8 cellular contexts compared by ENCODE assay signal in genomic region chr14:90060312-90060964, GRCh38. TPM values are rescaled to one million over a fixed set of nuclear protein-coding genes. Genes with fewer than 3 reads are reported as not detected.
DNase-seq lines count a peak whose midpoint lies in the region; ATAC-seq, FAIRE-seq and TF ChIP-seq lines count a peak whose summit lies in the region.

No MANE protein-coding gene starts in this region.

- peak overlapping the region; percentile 85 for H3K4me2 ChIP-seq in SK-N-SH

- H3K27ac ChIP-seq in HUES48 (ENCODE audit: low read depth, low read length) (no peak overlapping the region), SK-N-SH (ENCODE audit: low read depth in 2 of 2, low read length in 1 of 2) (no peak overlapping the region), small intestine (ENCODE audit: low read depth in 1 of 2, low read length in 1 of 2) (no peak overlapping the region)

- H3K9me2 ChIP-seq in SK-N-SH: no peaks in the 10 kb centered on the region

- H3K36me3 Mint-ChIP-seq in Calu3 (ENCODE audit: insufficient read depth, unreplicated experiment): peaks cover 11% of the 10 kb centered on the region
- peaks cover 0 to 3% (median 0%) of the 10 kb centered on the region in 3 donors for H3K36me3 Mint-ChIP-seq in immature natural killer cell

- CTCF ChIA-PET in Calu3 (lab: Charles Lee) (no interaction called here), SK-N-SH (lab: Yijun Ruan, JAX) (interaction anchor here (0.6 to 1.8 kb wide), 27 partner anchors 8 to 195 kb away, joined by 3 to 24 read pairs (median 4); partner anchors contain the start of gene TDP1)

- peak; percentile 56 for TF ChIP-seq RAD21 in SK-N-SH (IDR thresholded peaks at IDR 0.05; ENCODE audit: low read length)

- H3K27me3 ChIP-seq in HUES48 (ENCODE audit: control insufficient read depth, insufficient read depth, low read length) (peaks cover 73% of the 10 kb centered on the region), SK-N-SH (ENCODE audit: insufficient read depth) (peaks cover 33% of the 10 kb centered on the region), small intestine (ENCODE audit: control insufficient read depth in 2 of 2, insufficient read depth in 2 of 2, low read length in 2 of 2) (peaks cover 12 to 34% of the 10 kb centered on the region in 2 donors)

- peak overlapping the region; percentile 75 for H3K4me3 ChIP-seq in HUES48 (ENCODE audit: low read depth, low read length)
- peak overlapping the region; percentile 50 to 54 for H3K4me3 ChIP-seq in SK-N-SH (ENCODE audit: low read depth in 2 of 2, low read length in 1 of 2)
- peak overlapping the region in 1 of 2 donors; percentile 43 for H3K4me3 ChIP-seq in small intestine (ENCODE audit: low read depth in 1 of 2, low read length in 2 of 2)

- ATAC-seq in GM21367 (IDR thresholded peaks at IDR 0.05; ENCODE audit: unreplicated experiment): peak; percentile 60

- H3K4me1 ChIP-seq in HUES48 (ENCODE audit: control insufficient read depth, insufficient read depth, low read length): peaks cover 16% of the 10 kb centered on the region
- H3K4me1 ChIP-seq in SK-N-SH (ENCODE audit: control insufficient read depth in 1 of 2, insufficient read depth in 2 of 2, low read depth in 1 of 2, low read length in 1 of 2): peaks cover 0 to 16% of the 10 kb centered on the region in 2 experiments; a peak in 1 of 4 replicates
- peaks cover 2 to 4% of the 10 kb centered on the region in 2 donors for H3K4me1 ChIP-seq in small intestine (ENCODE audit: control insufficient read depth in 2 of 2, insufficient read depth in 1 of 2, low read depth in 1 of 2, low read length in 1 of 2)

- no peaks in the 10 kb centered on the region for H3K36me3 ChIP-seq in HUES48 (ENCODE audit: control insufficient read depth, insufficient read depth, low read length)
- H3K36me3 ChIP-seq in SK-N-SH (replicated peaks in 1 of 2; ENCODE audit: control insufficient read depth in 1 of 2, insufficient read depth in 2 of 2, low read length in 1 of 2): no peaks in the 10 kb centered on the region
- H3K36me3 ChIP-seq in small intestine (ENCODE audit: control insufficient read depth in 2 of 2, insufficient read depth in 2 of 2, low read length in 2 of 2): no peaks in the 10 kb centered on the region

- peaks cover 2% of the 10 kb centered on the region for H3F3A ChIP-seq in SK-N-SH (replicated peaks; ENCODE audit: insufficient read depth)

- peak overlapping the region; percentile 75 for H3K4me3 Mint-ChIP-seq in Calu3 (ENCODE audit: low read depth, unreplicated experiment)
- peak overlapping the region; percentile 37 to 75 (median 58) for H3K4me3 Mint-ChIP-seq in immature natural killer cell

- no peaks in the 10 kb centered on the region for H3K79me2 ChIP-seq in SK-N-SH (ENCODE audit: insufficient read depth)

- intact Hi-C loops in Calu3 (cut with micrococcal nuclease; ENCODE audit: unreplicated experiment): no loop called here

- WGBS in SK-N-SH (ENCODE audit: low lambda C conversion rate): 26% methylated on average over 13 of the region's 80 CpGs
- WGBS in small intestine, 3 donors: 1% methylated on average over 61 to 80 of the region's 80 CpGs

- no peak for TF ChIP-seq EP300 in SK-N-SH (IDR thresholded peaks at IDR 0.05; ENCODE audit: borderline replicate concordance in 1 of 2, low read depth in 1 of 2, low read length in 1 of 2)

- peak; percentile 63 for DNase-seq in Calu3
- peak; percentile 92 for DNase-seq in SK-N-SH
- peak; percentile 80 to 90 for DNase-seq in T47D (ENCODE audit: low read depth in 1 of 2, low spot score in 1 of 2)
- peak in 2 of 3 donors; percentile 14 for DNase-seq in immature natural killer cell
- peak; percentile 52 for DNase-seq in small intestine
- DNase-seq in OCI-M2 (lab: John Stamatoyannopoulos, UW; ENCODE audit: unreplicated experiment): no peak

- H3K4me1 Mint-ChIP-seq in Calu3 (ENCODE audit: low read depth, unreplicated experiment): peaks cover 21% of the 10 kb centered on the region
- peaks cover 19 to 29% of the 10 kb centered on the region in 2 donors for H3K4me1 Mint-ChIP-seq in immature natural killer cell

- no TSS peak for BruUV-seq in Calu3 (replicated peaks; lab: Mats Ljungman, UMichigan)

- H3K27me3 Mint-ChIP-seq in Calu3 (ENCODE audit: unreplicated experiment) (peaks cover 65% of the 10 kb centered on the region), immature natural killer cell (ENCODE audit: low read depth in 3 of 3) (peaks cover 9 to 33% (median 26%) of the 10 kb centered on the region in 3 donors)

- POLR2A ChIA-PET in SK-N-SH (lab: Yijun Ruan, JAX): no interaction called here

- no peak overlapping the region for H3K9ac ChIP-seq in HUES48 (ENCODE audit: low read depth, low read length)
- no peak overlapping the region for H3K9ac ChIP-seq in SK-N-SH

- no peaks in the 10 kb centered on the region for H4K20me1 ChIP-seq in SK-N-SH (ENCODE audit: insufficient read depth)

- no peak for FAIRE-seq in small intestine (lab: Jason Lieb, UNC)

- H3K9me3 ChIP-seq in HUES48 (ENCODE audit: control insufficient read depth, insufficient read depth, low read length) (no peaks in the 10 kb centered on the region), SK-N-SH (no peaks in the 10 kb centered on the region), small intestine (ENCODE audit: control insufficient read depth, low read depth) (no peaks in the 10 kb centered on the region)

- peak; percentile 26 for TF ChIP-seq CTCF in Calu3 (IDR thresholded peaks at IDR 0.05; ENCODE audit: unreplicated experiment)
- peak; percentile 55 for TF ChIP-seq CTCF in SK-N-SH (IDR thresholded peaks at IDR 0.05)

- in situ Hi-C loops in T47D (cut with HindIII; ENCODE audit: low pct_unique_long_range_greater_than_20kb, low sequenced_read_pairs): no loop called here

- peak overlapping the region; percentile 60; the same call in 1 of the 2 replicates for H2AFZ ChIP-seq in SK-N-SH (ENCODE audit: low read depth)

- H3K9me3 Mint-ChIP-seq in Calu3 (ENCODE audit: low read depth, unreplicated experiment) (no peaks in the 10 kb centered on the region), immature natural killer cell (peaks cover 0 to 2% (median 0%) of the 10 kb centered on the region in 6 donors)

- H3K27ac Mint-ChIP-seq in Calu3 (ENCODE audit: unreplicated experiment): no peak overlapping the region
- no peak overlapping the region for H3K27ac Mint-ChIP-seq in immature natural killer cell

TF ChIP-seq in SK-N-SH, 30 proteins besides CTCF, POLR2A, EP300 and RAD21:
- TF ChIP-seq FOSL2 (IDR thresholded peaks at IDR 0.05; ENCODE audit: borderline replicate concordance, low read depth) (no peak), YY1 (IDR thresholded peaks at IDR 0.05; ENCODE audit: low read depth) (no peak), PBX3 (IDR thresholded peaks at IDR 0.05) (no peak), CHD2 (IDR thresholded peaks at IDR 0.05; ENCODE audit: low read length, partially characterized antibody) (no peak), SMC3 (IDR thresholded peaks at IDR 0.05; ENCODE audit: low read depth, low read length) (no peak; the same call in 1 of the 2 replicates), TAF1 (IDR thresholded peaks at IDR 0.05; ENCODE audit: borderline replicate concordance, low read depth, low read length) (no peak), RCOR1 (IDR thresholded peaks at IDR 0.05; ENCODE audit: low read length) (no peak), NFIC (IDR thresholded peaks at IDR 0.05; ENCODE audit: borderline replicate concordance) (no peak), POLR2AphosphoS5 (IDR thresholded peaks at IDR 0.05; ENCODE audit: low read depth, low read length) (no peak), JUND (IDR thresholded peaks at IDR 0.05) (no peak), EZH2phosphoT487 (IDR thresholded peaks at IDR 0.05; ENCODE audit: borderline replicate concordance, low read depth) (no peak), FOXM1 (IDR thresholded peaks at IDR 0.05; ENCODE audit: low read depth) (no peak), FOXJ3 (CRISPR knock-in tag; IDR thresholded peaks at IDR 0.05) (no peak), RXRA (IDR thresholded peaks at IDR 0.05; ENCODE audit: borderline replicate concordance, low read depth) (no peak)

RNA-seq across cellular contexts. Expression of gene KCNK13, which starts 1.4 kb away (rescaled TPM):
- not detected in 2 replicates for total RNA-seq in Calu3 (2022)
- polyA plus RNA-seq in SK-N-SH (2012; rRNA removed) (not detected in 2 replicates), immature natural killer cell (under 1 TPM in 1 of 3 donors, not detected in 2; 0.09 TPM), small intestine (under 1 TPM in 2 of 3 donors, not detected in 1; 0.15 to 0.54 TPM)
- polyA plus RNA-seq in SK-N-SH (2012; cell fraction: cytosol; rRNA removed): 0.01 TPM in 1 of 2 replicates, not detected in the other
- polyA plus RNA-seq in SK-N-SH (2012; cell fraction: nucleus; rRNA removed): not detected in 2 replicates
